ENCODE assay signal across 10 cellular contexts in genomic region chr14:20428010-20428365, GRCh38.
DNase-seq lines count a peak whose midpoint lies in the region; ATAC-seq and TF ChIP-seq lines count a peak whose summit lies in the region.
"Had no signal": no experiment of that assay in that cellular context is flagged by ENCODE, and none has a peak within 500 bp of the region (broad histone marks: within the 10 kb centered on the region; RNA-seq: fewer than 3 reads in every experiment).

No MANE protein-coding gene starts in this region.

- DNase-seq in memory B cell (ENCODE audit: low spot score in 2 of 2) (no peak), DMS79 (lab: John Stamatoyannopoulos, UW) (no peak), NCI-H526 (lab: John Stamatoyannopoulos, UW) (no peak), tibial artery (no peak)
- no peak for DNase-seq in activated effector memory CD4-positive, alpha-beta T cell treated with anti-CD3 and anti-CD28 coated beads, Interleukin-2, amount 50 U/mL, for 16 hours
- DNase-seq: NCI-H345; stimulated activated CD4-positive, alpha-beta T cell treated with anti-CD3 and anti-CD28 coated beads, Interleukin-4, amount 100 ng/mL, for 1 hour had no signal

- H3K27ac Mint-ChIP-seq in memory B cell: peak overlapping the region; percentile 87

- intact Hi-C loops in tibial artery (cut with DNase I; ENCODE audit: low total_unique reads): no loop called here

- H3K4me1 ChIP-seq in tibial artery: peaks cover 0 to 3% (median 0%) of the 10 kb centered on the region in 4 donors

- peaks cover 44% of the 10 kb centered on the region for H3K4me1 Mint-ChIP-seq in memory B cell

- H3K27me3 ChIP-seq in tibial artery: no peaks in the 10 kb centered on the region

- H3K27ac ChIP-seq in tibial artery: no peak overlapping the region

- H3K9me3 Mint-ChIP-seq in memory B cell: no peaks in the 10 kb centered on the region

- H3K9me3 ChIP-seq in tibial artery: no peaks in the 10 kb centered on the region

- H3K36me3 ChIP-seq in tibial artery: no peaks in the 10 kb centered on the region

- no peak for TF ChIP-seq CTCF in tibial artery (IDR thresholded peaks at IDR 0.05)

- no peaks in the 10 kb centered on the region for H3K27me3 Mint-ChIP-seq in memory B cell

- ATAC-seq in GM18502 (IDR thresholded peaks at IDR 0.05; ENCODE audit: poor library complexity, unreplicated experiment): peak; percentile 49
- peak; percentile 36 for ATAC-seq in GM21515 (IDR thresholded peaks at IDR 0.05; ENCODE audit: unreplicated experiment)
- peak; percentile 45 for ATAC-seq in HG03571 (IDR thresholded peaks at IDR 0.05; ENCODE audit: unreplicated experiment)
- ATAC-seq in memory B cell (ENCODE audit: low read depth): peak; percentile 5

- peak overlapping the region; percentile 83 for H3K4me3 Mint-ChIP-seq in memory B cell

- no peak overlapping the region for H3K4me3 ChIP-seq in tibial artery

- H3K36me3 Mint-ChIP-seq in memory B cell: no peaks in the 10 kb centered on the region
